In the genomic region with DNA sequence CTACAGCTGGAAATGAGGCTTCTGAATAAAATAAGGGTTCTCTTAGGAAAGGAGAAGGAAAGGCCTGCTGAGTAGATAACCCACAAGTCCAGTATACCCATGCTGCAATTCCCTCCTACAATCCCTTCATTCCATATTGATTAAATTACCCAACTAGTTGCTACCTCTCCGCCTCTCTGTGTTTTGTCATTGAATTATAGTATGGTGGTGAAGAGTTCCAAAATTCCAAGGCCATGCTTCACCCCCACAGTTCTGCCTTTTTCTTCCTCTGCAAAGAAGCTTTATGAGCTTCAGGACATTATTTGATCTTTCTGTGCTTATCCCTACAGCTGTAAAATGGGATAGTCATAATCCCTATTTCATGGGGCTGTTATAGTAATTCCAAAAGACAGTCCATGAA, we compare ENCODE assay signal across 22 cellular contexts.
"Had no signal": no experiment of that assay in that cellular context is flagged by ENCODE, and none has a peak within 500 bp of the region (broad histone marks: within the 10 kb centered on the region; RNA-seq: fewer than 3 reads in every experiment).

No MANE protein-coding gene starts in this region.

- DNase-seq: activated CD4-positive, alpha-beta memory T cell treated with anti-CD3 and anti-CD28 coated beads, Interleukin-2, amount 10 ng/mL, durations not matched to agents 7 days and 5 days; activated CD4-positive, alpha-beta T cell treated with anti-CD3 and anti-CD28 coated beads, Interleukin-2, amount 10 ng/mL, durations not matched to agents 24 days and 14 days; activated T-cell treated with anti-CD3 and anti-CD28 coated beads, Interleukin-2, amount 50 U/mL, for 1 hour; adrenal gland; colonic mucosa; lower lobe of right lung; mesendoderm; mucosa of descending colon; naive B cell; occipital lobe; stimulated activated CD4-positive, alpha-beta T cell treated with anti-CD3 and anti-CD28 coated beads, Interleukin-4, amount 100 ng/mL, for 1 hour; stimulated activated naive CD4-positive, alpha-beta T cell treated with Interleukin-2 at 50 U/mL for 16 hours; T-cell had no signal

- H3K36me3 Mint-ChIP-seq: activated naive CD8-positive, alpha-beta T cell; naive B cell; T-cell had no signal

- H3K9me3 Mint-ChIP-seq: activated CD4-positive, alpha-beta memory T cell treated with anti-CD3 and anti-CD28 coated beads, Interleukin-2, amount 10 ng/mL, durations not matched to agents 7 days and 5 days; activated CD4-positive, alpha-beta T cell treated with anti-CD3 and anti-CD28 coated beads, Interleukin-2, amount 10 ng/mL, durations not matched to agents 24 days and 14 days; neural crest cell; T-cell; T-helper 2 cell treated with Interferon-gamma antibody and Interleukin-4, amounts not matched to agents 5 μg/mL and 100 μg/mL, for 36 hours had no signal

- H3K4me3 Mint-ChIP-seq: activated CD4-positive, alpha-beta memory T cell treated with anti-CD3 and anti-CD28 coated beads, Interleukin-2, amount 10 ng/mL, durations not matched to agents 7 days and 5 days; activated CD4-positive, alpha-beta T cell treated with anti-CD3 and anti-CD28 coated beads, Interleukin-2, amount 10 ng/mL, durations not matched to agents 24 days and 14 days; activated naive CD8-positive, alpha-beta T cell; naive B cell; neural crest cell; T-cell; T-helper 2 cell treated with Interferon-gamma antibody and Interleukin-4, amounts not matched to agents 5 μg/mL and 100 μg/mL, for 36 hours had no signal

- H3K9me3 ChIP-seq: adrenal gland, breast epithelium, colonic mucosa, esophagus muscularis mucosa, lower lobe of right lung, mucosa of descending colon had no signal

- ATAC-seq: activated CD4-positive, CD25-positive, alpha-beta regulatory T cell treated with anti-CD3 and anti-CD28 coated beads, Interleukin-2, amount 50 U/mL, for 24 hours; left lobe of liver; lower lobe of right lung; mucosa of descending colon; sciatic nerve; T-cell had no signal

- H3K27ac ChIP-seq: adrenal gland, breast epithelium, colonic mucosa, esophagus muscularis mucosa, lower lobe of right lung, VCaP had no signal

- H3K4me1 Mint-ChIP-seq: activated CD4-positive, alpha-beta memory T cell treated with anti-CD3 and anti-CD28 coated beads, Interleukin-2, amount 10 ng/mL, durations not matched to agents 7 days and 5 days; activated CD4-positive, alpha-beta T cell treated with anti-CD3 and anti-CD28 coated beads, Interleukin-2, amount 10 ng/mL, durations not matched to agents 24 days and 14 days; naive B cell; T-cell had no signal

- H3K4me3 ChIP-seq: adrenal gland, breast epithelium, colonic mucosa, esophagus muscularis mucosa, lower lobe of right lung, mucosa of descending colon had no signal

- H3K27me3 Mint-ChIP-seq: activated CD4-positive, alpha-beta memory T cell treated with anti-CD3 and anti-CD28 coated beads, Interleukin-2, amount 10 ng/mL, durations not matched to agents 7 days and 5 days; activated CD4-positive, alpha-beta T cell treated with anti-CD3 and anti-CD28 coated beads, Interleukin-2, amount 10 ng/mL, durations not matched to agents 24 days and 14 days; naive B cell had no signal

- H3K4me1 ChIP-seq: adrenal gland, breast epithelium, colonic mucosa, esophagus muscularis mucosa, lower lobe of right lung had no signal

- H3K27ac Mint-ChIP-seq: activated CD4-positive, alpha-beta memory T cell treated with anti-CD3 and anti-CD28 coated beads, Interleukin-2, amount 10 ng/mL, durations not matched to agents 7 days and 5 days; activated CD4-positive, alpha-beta T cell treated with anti-CD3 and anti-CD28 coated beads, Interleukin-2, amount 10 ng/mL, durations not matched to agents 24 days and 14 days; activated naive CD8-positive, alpha-beta T cell; naive B cell; T-cell; T-helper 2 cell treated with Interferon-gamma antibody and Interleukin-4, amounts not matched to agents 5 μg/mL and 100 μg/mL, for 36 hours had no signal

- H3K36me3 ChIP-seq: adrenal gland, breast epithelium, colonic mucosa, esophagus muscularis mucosa, lower lobe of right lung had no signal

- H3K27me3 ChIP-seq: adrenal gland, breast epithelium, colonic mucosa, esophagus muscularis mucosa had no signal
